10 cellular contexts compared by ENCODE assay signal in the genomic region with DNA sequence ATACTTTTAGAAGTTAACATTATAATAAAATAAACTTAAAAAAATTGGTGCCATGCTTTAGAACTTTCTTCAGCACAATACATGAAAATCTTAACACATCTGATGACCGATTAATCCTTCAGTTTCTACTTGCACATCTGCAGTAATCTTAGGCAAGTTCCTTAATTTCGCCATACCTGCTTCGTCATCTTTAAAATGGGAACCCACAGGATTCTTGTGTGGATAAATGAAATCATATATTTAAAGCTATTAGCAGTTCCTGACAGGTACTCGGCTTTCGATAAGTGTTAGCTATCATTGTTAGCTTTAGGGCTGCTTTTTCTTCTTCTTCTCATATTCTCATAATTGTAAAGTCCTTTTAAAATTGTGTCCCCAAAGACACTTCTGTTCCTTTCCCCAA. TPM values are rescaled to one million over a fixed set of nuclear protein-coding genes. Genes with fewer than 3 reads are reported as not detected.
DNase-seq lines count a peak whose midpoint lies in the region; ATAC-seq and TF ChIP-seq lines count a peak whose summit lies in the region.
"Had no signal": no experiment of that assay in that cellular context is flagged by ENCODE, and none has a peak within 500 bp of the region (broad histone marks: within the 10 kb centered on the region; RNA-seq: fewer than 3 reads in every experiment).

No MANE protein-coding gene starts in this region.

- H3K27me3 ChIP-seq in left lung = no peaks in the 10 kb centered on the region
- H3K27me3 ChIP-seq in tibial nerve = no peaks in the 10 kb centered on the region

- TF ChIP-seq CTCF in left lung (IDR thresholded peaks at IDR 0.05) (no peak), tibial nerve (IDR thresholded peaks at IDR 0.05) (no peak)

- 53 to 61% methylated on average over 5 of the region's 5 CpGs for WGBS in tibial nerve, 2 donors

- no peak for ATAC-seq in activated T-cell treated with anti-CD3 and anti-CD28 coated beads, Interleukin-2, amount 50 U/mL, for 72 hours (replicated peaks in 1 of 2)
- no peak for ATAC-seq in activated naive CD4-positive, alpha-beta T cell treated with anti-CD3 and anti-CD28 coated beads, Interleukin-2, amount 50 U/mL, for 72 hours
- ATAC-seq in left lung (no peak), esophagus mucosa (no peak)
- ATAC-seq in activated CD4-positive, CD25-positive, alpha-beta regulatory T cell treated with anti-CD3 and anti-CD28 coated beads, Interleukin-2, amount 50 U/mL, for 24 hours = no peak

- H3K4me1 ChIP-seq in left lung (peaks cover 0 to 33% of the 10 kb centered on the region in 2 donors), tibial nerve (peaks cover 0 to 37% (median 8%) of the 10 kb centered on the region in 4 donors)

- peak overlapping the region; percentile 92 to 93 for H3K4me3 Mint-ChIP-seq in activated T-cell treated with anti-CD3 and anti-CD28 coated beads, Interleukin-2, amount 50 U/mL, for 72 hours

- H3K36me3 ChIP-seq in left lung (no peaks in the 10 kb centered on the region), tibial nerve (no peaks in the 10 kb centered on the region)

- H3K27ac ChIP-seq in left lung (peak overlapping the region; percentile 76 to 79), tibial nerve (peak overlapping the region in 1 of 4 donors; percentile 74)

- TF ChIP-seq POLR2A in tibial nerve (IDR thresholded peaks at IDR 0.05) = no peak

- no peaks in the 10 kb centered on the region for H3K9me3 Mint-ChIP-seq in activated T-cell treated with anti-CD3 and anti-CD28 coated beads, Interleukin-2, amount 50 U/mL, for 72 hours
- no peaks in the 10 kb centered on the region for H3K9me3 Mint-ChIP-seq in activated naive CD4-positive, alpha-beta T cell treated with anti-CD3 and anti-CD28 coated beads, Interleukin-2, amount 50 U/mL, for 72 hours

- peaks cover 16% of the 10 kb centered on the region for H3K4me1 Mint-ChIP-seq in activated T-cell treated with anti-CD3 and anti-CD28 coated beads, Interleukin-2, amount 50 U/mL, for 72 hours (ENCODE audit: low read depth)

- H3K27me3 Mint-ChIP-seq in activated T-cell treated with anti-CD3 and anti-CD28 coated beads, Interleukin-2, amount 50 U/mL, for 72 hours (ENCODE audit: low read depth) = no peaks in the 10 kb centered on the region

- no peak for TF ChIP-seq EP300 in tibial nerve (IDR thresholded peaks at IDR 0.05)

- no peaks in the 10 kb centered on the region for H3K9me3 ChIP-seq in left lung
- H3K9me3 ChIP-seq in tibial nerve = no peaks in the 10 kb centered on the region

- H3K27ac Mint-ChIP-seq in activated T-cell treated with anti-CD3 and anti-CD28 coated beads, Interleukin-2, amount 50 U/mL, for 72 hours = peak overlapping the region; percentile 92
- H3K27ac Mint-ChIP-seq in activated naive CD4-positive, alpha-beta T cell treated with anti-CD3 and anti-CD28 coated beads, Interleukin-2, amount 50 U/mL, for 72 hours = peak overlapping the region; percentile 84 to 94

- H3K36me3 Mint-ChIP-seq in activated T-cell treated with anti-CD3 and anti-CD28 coated beads, Interleukin-2, amount 50 U/mL, for 72 hours (ENCODE audit: insufficient read depth in 2 of 2) = no peaks in the 10 kb centered on the region
- H3K36me3 Mint-ChIP-seq in activated naive CD4-positive, alpha-beta T cell treated with anti-CD3 and anti-CD28 coated beads, Interleukin-2, amount 50 U/mL, for 72 hours = peaks cover 7 to 9% of the 10 kb centered on the region in 2 donors

- H3K4me3 ChIP-seq in left lung = peak overlapping the region; percentile 79 to 87
- H3K4me3 ChIP-seq in tibial nerve = peak overlapping the region; percentile 46 to 61 (median 58)

- no peak for DNase-seq in activated T-cell treated with anti-CD3 and anti-CD28 coated beads, Interleukin-2, amount 50 U/mL, for 72 hours
- DNase-seq in activated T-cell treated with anti-CD3 and anti-CD28 coated beads, Interleukin-2, amount 50 U/mL, for 48 hours = no peak
- DNase-seq in activated naive CD4-positive, alpha-beta T cell treated with anti-CD3 and anti-CD28 coated beads, Interleukin-2, amount 50 U/mL, for 72 hours (ENCODE audit: low spot score in 2 of 2) = no peak
- DNase-seq in left lung (no peak), tibial nerve (ENCODE audit: low spot score in 2 of 2) (no peak), cerebellar nuclear complex (lab: John Stamatoyannopoulos, UW) (no peak)

- intact Hi-C loops in left lung (cut with DNase I) = no loop called here

RNA-seq across cellular contexts. Expression of a gene that starts 0.9 kb away (rescaled TPM):
- 10 to 100 TPM; 23.4 to 25.7 TPM for total RNA-seq in activated T-cell treated with anti-CD3 and anti-CD28 coated beads, Interleukin-2, amount 50 U/mL, for 72 hours
- total RNA-seq in activated naive CD4-positive, alpha-beta T cell treated with anti-CD3 and anti-CD28 coated beads, Interleukin-2, amount 50 U/mL, for 72 hours = 10 to 100 TPM; 18.8 to 41.6 TPM
- 10 to 100 TPM; 28.6 to 28.8 TPM for total RNA-seq in left lung
- total RNA-seq in tibial nerve = 10 to 100 TPM; 24.6 to 56.8 (median 29.0) TPM
- total RNA-seq in esophagus mucosa = 16.5 TPM

RNA-seq across cellular contexts. Expression of a gene that starts 5.0 kb away (rescaled TPM):
- total RNA-seq in activated T-cell treated with anti-CD3 and anti-CD28 coated beads, Interleukin-2, amount 50 U/mL, for 72 hours = not detected
- under 1 TPM in 1 of 2 donors, not detected in 1; 0.55 TPM for total RNA-seq in activated naive CD4-positive, alpha-beta T cell treated with anti-CD3 and anti-CD28 coated beads, Interleukin-2, amount 50 U/mL, for 72 hours
- total RNA-seq in left lung = not detected
- not detected for total RNA-seq in tibial nerve
- not detected for total RNA-seq in esophagus mucosa
- total RNA-seq: G401; T-helper 2 cell treated with Interferon-gamma antibody and Interleukin-4, amounts not matched to agents 100 ng/mL and 5 ng/mL, for 36 hours had no signal
